ENCODE assay signal across 1 cellular context in the genomic region with DNA sequence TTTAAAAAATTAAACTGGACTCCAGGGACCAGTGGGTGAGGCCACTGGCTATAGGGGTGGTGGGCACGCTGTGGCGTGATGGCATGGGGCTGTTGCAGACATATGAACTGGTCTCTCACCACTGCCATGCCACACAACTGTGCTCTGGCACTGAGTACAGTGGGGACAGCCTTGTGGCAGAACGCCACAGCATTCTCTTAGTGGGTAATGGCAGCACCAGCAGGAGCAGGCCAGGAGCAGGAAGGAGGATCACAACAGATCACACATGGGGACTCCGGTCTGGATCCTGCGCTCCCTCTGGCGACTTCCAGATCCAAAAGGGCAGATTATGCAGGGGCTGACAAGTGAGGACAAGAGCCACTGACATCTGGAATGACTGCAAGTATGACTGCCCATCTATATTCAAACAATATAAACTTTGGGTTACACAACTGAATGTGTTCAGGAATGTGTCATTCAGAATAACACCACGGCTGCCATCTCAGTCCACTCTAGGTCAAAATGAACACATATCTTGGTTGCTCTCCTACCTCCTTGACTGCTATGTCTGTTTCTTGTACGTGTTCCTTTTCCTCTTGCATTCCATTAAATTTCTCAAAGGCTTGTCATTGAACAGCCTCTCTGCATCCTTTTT.
TF ChIP-seq lines count a peak whose summit lies in the region.

No MANE protein-coding gene starts in this region.

TF ChIP-seq in GM23338, 12 proteins besides CTCF, POLR2A, EP300 and RAD21 (continued from another document):
- TF ChIP-seq EZH2phosphoT487 (IDR thresholded peaks at IDR 0.05; ENCODE audit: unreplicated experiment): no peak
- TF ChIP-seq JUNB (IDR thresholded peaks at IDR 0.05; ENCODE audit: unreplicated experiment): no peak
- TF ChIP-seq POLR2AphosphoS5 (IDR thresholded peaks at IDR 0.05; ENCODE audit: low read depth): no peak
- TF ChIP-seq, protein P1, sequence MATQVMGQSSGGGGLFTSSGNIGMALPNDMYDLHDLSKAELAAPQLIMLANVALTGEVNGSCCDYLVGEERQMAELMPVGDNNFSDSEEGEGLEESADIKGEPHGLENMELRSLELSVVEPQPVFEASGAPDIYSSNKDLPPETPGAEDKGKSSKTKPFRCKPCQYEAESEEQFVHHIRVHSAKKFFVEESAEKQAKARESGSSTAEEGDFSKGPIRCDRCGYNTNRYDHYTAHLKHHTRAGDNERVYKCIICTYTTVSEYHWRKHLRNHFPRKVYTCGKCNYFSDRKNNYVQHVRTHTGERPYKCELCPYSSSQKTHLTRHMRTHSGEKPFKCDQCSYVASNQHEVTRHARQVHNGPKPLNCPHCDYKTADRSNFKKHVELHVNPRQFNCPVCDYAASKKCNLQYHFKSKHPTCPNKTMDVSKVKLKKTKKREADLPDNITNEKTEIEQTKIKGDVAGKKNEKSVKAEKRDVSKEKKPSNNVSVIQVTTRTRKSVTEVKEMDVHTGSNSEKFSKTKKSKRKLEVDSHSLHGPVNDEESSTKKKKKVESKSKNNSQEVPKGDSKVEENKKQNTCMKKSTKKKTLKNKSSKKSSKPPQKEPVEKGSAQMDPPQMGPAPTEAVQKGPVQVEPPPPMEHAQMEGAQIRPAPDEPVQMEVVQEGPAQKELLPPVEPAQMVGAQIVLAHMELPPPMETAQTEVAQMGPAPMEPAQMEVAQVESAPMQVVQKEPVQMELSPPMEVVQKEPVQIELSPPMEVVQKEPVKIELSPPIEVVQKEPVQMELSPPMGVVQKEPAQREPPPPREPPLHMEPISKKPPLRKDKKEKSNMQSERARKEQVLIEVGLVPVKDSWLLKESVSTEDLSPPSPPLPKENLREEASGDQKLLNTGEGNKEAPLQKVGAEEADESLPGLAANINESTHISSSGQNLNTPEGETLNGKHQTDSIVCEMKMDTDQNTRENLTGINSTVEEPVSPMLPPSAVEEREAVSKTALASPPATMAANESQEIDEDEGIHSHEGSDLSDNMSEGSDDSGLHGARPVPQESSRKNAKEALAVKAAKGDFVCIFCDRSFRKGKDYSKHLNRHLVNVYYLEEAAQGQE (IDR thresholded peaks at IDR 0.05; ENCODE audit: unreplicated experiment): no peak
- no peak for TF ChIP-seq ZNF331 (CRISPR knock-in tag; IDR thresholded peaks at IDR 0.05; ENCODE audit: low read depth)
